In the genomic region with DNA sequence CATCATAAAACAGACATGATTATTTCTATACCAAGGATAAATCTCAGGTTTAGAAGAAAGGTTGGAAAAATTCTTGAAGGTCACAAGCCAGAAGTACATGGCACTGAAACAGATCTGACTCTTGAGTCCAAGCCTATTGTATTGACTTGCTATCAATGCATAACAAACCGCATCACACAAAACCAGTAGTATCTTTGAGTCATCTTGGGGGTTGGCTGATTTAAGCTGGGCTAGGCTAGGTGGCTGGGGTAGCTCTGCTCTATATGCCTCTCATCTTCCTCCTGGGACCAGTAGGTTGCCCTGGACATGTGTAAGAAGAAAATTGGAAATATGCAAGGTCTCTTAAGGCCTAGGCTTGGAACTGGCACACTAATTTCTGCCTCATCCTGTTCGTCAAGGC, we compare ENCODE assay signal across 27 cellular contexts. TPM values are rescaled to one million over a fixed set of nuclear protein-coding genes. Genes with fewer than 3 reads are reported as not detected.
A peak's percentile ranks its signal among the peaks of the same experiment; 100 is the strongest.
DNase-seq lines count a peak whose midpoint lies in the region; ATAC-seq and TF ChIP-seq lines count a peak whose summit lies in the region.
"Had no signal": no experiment of that assay in that cellular context is flagged by ENCODE, and none has a peak within 500 bp of the region (broad histone marks: within the 10 kb centered on the region; RNA-seq: fewer than 3 reads in every experiment).

No MANE protein-coding gene starts in this region.

- no peak overlapping the region for H3K4me3 Mint-ChIP-seq in osteocyte (ENCODE audit: unreplicated experiment)
- H3K4me3 Mint-ChIP-seq: activated naive CD4-positive, alpha-beta T cell treated with anti-CD3 and anti-CD28 coated beads for 36 hours; activated T-cell treated with anti-CD3 and anti-CD28 coated beads, Interleukin-2, amount 50 U/mL, for 72 hours; mesothelial cell of epicardium; natural killer cell treated with Interleukin-12 subunit alpha and Interleukin-12 subunit beta and Interleukin-15 and Interleukin-18, amount 100 ng/mL, for 72 hours; stimulated activated naive CD8-positive, alpha-beta T cell treated with anti-CD3 and anti-CD28 coated beads, Interleukin-15, amount 100 ng/mL, for 72 hours; T-helper 2 cell treated with Interferon-gamma antibody and Interleukin-4, amounts not matched to agents 5 μg/mL and 100 μg/mL, for 36 hours had no signal

- no peak for TF ChIP-seq CTCF in Peyer's patch (IDR thresholded peaks at IDR 0.05)
- no peak for TF ChIP-seq CTCF in colonic mucosa (IDR thresholded peaks at IDR 0.05)
- no peak for TF ChIP-seq CTCF in osteocyte (IDR thresholded peaks at IDR 0.05)
- no peak for TF ChIP-seq CTCF in transverse colon (IDR thresholded peaks at IDR 0.05)

- H3K27ac ChIP-seq in Peyer's patch (peak overlapping the region in 3 of 4 donors; percentile 13 to 76 (median 30)), colonic mucosa (peak overlapping the region; percentile 55), transverse colon (peak overlapping the region; percentile 80 to 88 (median 86))
- H3K27ac ChIP-seq: C4-2B, hepatocyte, parathyroid adenoma, VCaP had no signal

- intact Hi-C loops in colonic mucosa (cut with DNase I) (no loop called here), transverse colon (cut with DNase I; ENCODE audit: low total_unique reads) (no loop called here)

- no peaks in the 10 kb centered on the region for H3K27me3 ChIP-seq in Peyer's patch
- H3K27me3 ChIP-seq in colonic mucosa, result no peaks in the 10 kb centered on the region
- H3K27me3 ChIP-seq in transverse colon, result no peaks in the 10 kb centered on the region
- H3K27me3 ChIP-seq: hepatocyte, left lung, right lobe of liver had no signal

- ATAC-seq in HG03442 (IDR thresholded peaks at IDR 0.05; ENCODE audit: unreplicated experiment) (no peak), GM18907 (IDR thresholded peaks at IDR 0.05; ENCODE audit: unreplicated experiment) (no peak)
- ATAC-seq: left lung; right lobe of liver; SK-N-SH treated with all-trans-retinoic acid at 6 μM for 48 hours; stimulated activated naive CD8-positive, alpha-beta T cell treated with anti-CD3 and anti-CD28 coated beads, Interleukin-15, amount 100 ng/mL, for 72 hours had no signal

- H3K4me1 Mint-ChIP-seq in osteocyte (ENCODE audit: unreplicated experiment), result peaks cover 57% of the 10 kb centered on the region

- H3K4me3 ChIP-seq in Peyer's patch (no peak overlapping the region), colonic mucosa (no peak overlapping the region), transverse colon (no peak overlapping the region)
- H3K4me3 ChIP-seq: hepatocyte, left lung, right lobe of liver had no signal

- peak overlapping the region; percentile 98 for H3K27ac Mint-ChIP-seq in osteocyte (ENCODE audit: unreplicated experiment)
- H3K27ac Mint-ChIP-seq: activated naive CD4-positive, alpha-beta T cell treated with anti-CD3 and anti-CD28 coated beads for 36 hours; activated T-cell treated with anti-CD3 and anti-CD28 coated beads, Interleukin-2, amount 50 U/mL, for 72 hours; natural killer cell treated with Interleukin-12 subunit alpha and Interleukin-12 subunit beta and Interleukin-15 and Interleukin-18, amount 100 ng/mL, for 72 hours; stimulated activated naive CD8-positive, alpha-beta T cell treated with anti-CD3 and anti-CD28 coated beads, Interleukin-15, amount 100 ng/mL, for 72 hours; T-helper 2 cell treated with Interferon-gamma antibody and Interleukin-4, amounts not matched to agents 5 μg/mL and 100 μg/mL, for 36 hours had no signal

- no peak overlapping the region for H3K9ac ChIP-seq in colonic mucosa (ENCODE audit: low read depth in 2 of 2, low read length in 2 of 2)
- H3K9ac ChIP-seq: parathyroid adenoma had no signal

- DNase-seq in Peyer's patch, result no peak
- no peak for DNase-seq in colonic mucosa
- no peak for DNase-seq in osteocyte (ENCODE audit: extremely low spot score, unreplicated experiment)
- DNase-seq in transverse colon, result no peak
- DNase-seq in NCI-H510A treated with DMSO at 0.1 percent for 48 hours (lab: John Stamatoyannopoulos, UW), result no peak
- DNase-seq: activated CD4-positive, alpha-beta T cell treated with anti-CD3 and anti-CD28 coated beads for 48 hours; activated naive CD4-positive, alpha-beta T cell treated with anti-CD3 and anti-CD28 coated beads for 36 hours; activated T-cell treated with anti-CD3 and anti-CD28 coated beads, Interleukin-2, amount 50 U/mL, for 72 hours; Calu3; caudate nucleus; left lung; NCI-H2081 treated with DMSO at 0.1 percent for 48 hours; NCI-H345; NCI-H774; right lobe of liver; RPMI8226; stimulated activated naive CD8-positive, alpha-beta T cell treated with anti-CD3 and anti-CD28 coated beads, Interleukin-15, amount 100 ng/mL, for 72 hours had no signal

- no peaks in the 10 kb centered on the region for H3K9me3 Mint-ChIP-seq in osteocyte (ENCODE audit: unreplicated experiment)
- H3K9me3 Mint-ChIP-seq: activated naive CD4-positive, alpha-beta T cell treated with anti-CD3 and anti-CD28 coated beads for 36 hours; activated T-cell treated with anti-CD3 and anti-CD28 coated beads, Interleukin-2, amount 50 U/mL, for 72 hours; mesothelial cell of epicardium; natural killer cell treated with Interleukin-12 subunit alpha and Interleukin-12 subunit beta and Interleukin-15 and Interleukin-18, amount 100 ng/mL, for 72 hours; stimulated activated naive CD8-positive, alpha-beta T cell treated with anti-CD3 and anti-CD28 coated beads, Interleukin-15, amount 100 ng/mL, for 72 hours; T-helper 2 cell treated with Interferon-gamma antibody and Interleukin-4, amounts not matched to agents 5 μg/mL and 100 μg/mL, for 36 hours had no signal

- H3K4me1 ChIP-seq in Peyer's patch, result no peaks in the 10 kb centered on the region
- H3K4me1 ChIP-seq in colonic mucosa, result no peaks in the 10 kb centered on the region
- H3K4me1 ChIP-seq in transverse colon, result peaks cover 8 to 25% (median 10%) of the 10 kb centered on the region in 4 donors
- H3K4me1 ChIP-seq: left lung, parathyroid adenoma, right lobe of liver had no signal

- TF ChIP-seq POLR2A in Peyer's patch (IDR thresholded peaks at IDR 0.05), result no peak
- TF ChIP-seq POLR2A in transverse colon (IDR thresholded peaks at IDR 0.05), result no peak

- no peaks in the 10 kb centered on the region for H3K27me3 Mint-ChIP-seq in osteocyte (ENCODE audit: unreplicated experiment)

- H3K36me3 ChIP-seq in Peyer's patch (no peaks in the 10 kb centered on the region), colonic mucosa (no peaks in the 10 kb centered on the region), transverse colon (no peaks in the 10 kb centered on the region)
- H3K36me3 ChIP-seq: left lung, right lobe of liver had no signal

- TF ChIP-seq EP300 in transverse colon (IDR thresholded peaks at IDR 0.05; ENCODE audit: low read depth), result no peak

- WGBS in transverse colon (ENCODE audit: low coverage in 1 of 2), 2 donors, result 79 to 83% methylated on average over 1 to 2 of the region's 2 CpGs

- no peaks in the 10 kb centered on the region for H3K9me3 ChIP-seq in Peyer's patch
- no peaks in the 10 kb centered on the region for H3K9me3 ChIP-seq in colonic mucosa
- no peaks in the 10 kb centered on the region for H3K9me3 ChIP-seq in transverse colon
- H3K9me3 ChIP-seq: left lung, right lobe of liver had no signal

- H3K36me3 Mint-ChIP-seq in osteocyte (ENCODE audit: unreplicated experiment), result no peaks in the 10 kb centered on the region
- H3K36me3 Mint-ChIP-seq: mesothelial cell of epicardium; natural killer cell treated with Interleukin-12 subunit alpha and Interleukin-12 subunit beta and Interleukin-15 and Interleukin-18, amount 100 ng/mL, for 72 hours had no signal

- in situ Hi-C loops in transverse colon (cut with MboI; ENCODE audit: low pct_ligation_motif_present in 1 of 4, low pct_unique_long_range_greater_than_20kb in 1 of 4, low sequenced_read_pairs in 3 of 4), result no loop called here

RNA-seq across cellular contexts. Expression of a gene that starts 37.0 kb away (rescaled TPM):
- total RNA-seq in Peyer's patch (10 to 100 TPM in 1 of 4 donors, 1 to 10 TPM in 3; 3.0 to 18.2 (median 5.0) TPM), colonic mucosa (10 to 100 TPM in 1 of 2 donors, 1 to 10 TPM in 1; 6.3 to 21.1 TPM), osteocyte (33.8 and 35.2 TPM in 2 replicates), transverse colon (10 to 100 TPM; 21.7 to 28.5 (median 25.1) TPM)

RNA-seq across cellular contexts. Expression of a gene that starts 58.4 kb away (rescaled TPM):
- total RNA-seq in Peyer's patch (10 to 100 TPM in 1 of 4 donors, 1 to 10 TPM in 3; 4.9 to 19.8 (median 7.0) TPM), colonic mucosa (10 to 100 TPM; 10.4 to 23.1 TPM), osteocyte (10.4 and 11.9 TPM in 2 replicates), transverse colon (10 to 100 TPM in 3 of 4 donors, 1 to 10 TPM in 1; 9.6 to 47.4 (median 20.4) TPM)

Comparison
In these comparisons a context has a peak if more than half of its experiments do, and no peak if none do; other contexts are left out.
1. H3K27ac ChIP-seq: peak in every context shown above with its lines; median percentile 86 in transverse colon; 55 in colonic mucosa; 30 in Peyer's patch.